ENCODE assay signal across 8 cellular contexts in genomic region chr3:48465531-48466378, GRCh38. TPM values are rescaled to one million over a fixed set of nuclear protein-coding genes. Genes with fewer than 3 reads are reported as not detected.
DNase-seq lines count a peak whose midpoint lies in the region; ATAC-seq and TF ChIP-seq lines count a peak whose summit lies in the region.

No MANE protein-coding gene starts in this region.

- intact Hi-C loops in activated CD4-positive, alpha-beta T cell treated with anti-CD3 and anti-CD28 coated beads, Interleukin-2, amount 10 ng/mL, durations not matched to agents 24 days and 14 days (cut with micrococcal nuclease): loop anchor here (1.0 to 10.0 kb wide), 4 partner anchors 8 to 381 kb away; no protein-coding TSS in a partner anchor
- intact Hi-C loops in left colon (cut with DNase I, micrococcal nuclease): no loop called here

- peak overlapping the region; percentile 93 for H3K27ac Mint-ChIP-seq in activated CD4-positive, alpha-beta T cell treated with anti-CD3 and anti-CD28 coated beads, Interleukin-2, amount 10 ng/mL, durations not matched to agents 24 days and 14 days

- DNase-seq in AG08395 (ENCODE audit: low spot score) (peak; percentile 100), NCI-H460 (ENCODE audit: extremely low read depth, low read depth) (peak; percentile 98), coronary artery (ENCODE audit: low spot score) (peak; percentile 100), left colon (peak; percentile 91 to 99)
- peak; percentile 95 for DNase-seq in activated CD4-positive, alpha-beta T cell treated with anti-CD3 and anti-CD28 coated beads, Interleukin-2, amount 10 ng/mL, durations not matched to agents 24 days and 14 days
- peak; percentile 69 to 73 for DNase-seq in stimulated activated CD4-positive, alpha-beta T cell treated with anti-CD3 and anti-CD28 coated beads, Interleukin-1b, Interleukin-23, amount 100 ng/mL, for 4 hours (ENCODE audit: low read depth in 2 of 2)

- H3K4me3 ChIP-seq in coronary artery: peak overlapping the region; percentile 75

- peaks cover 46% of the 10 kb centered on the region for H3K4me1 Mint-ChIP-seq in activated CD4-positive, alpha-beta T cell treated with anti-CD3 and anti-CD28 coated beads, Interleukin-2, amount 10 ng/mL, durations not matched to agents 24 days and 14 days

- TF ChIP-seq CTCF in coronary artery (IDR thresholded peaks at IDR 0.05): peak; percentile 74

- H3K27ac ChIP-seq in coronary artery: peak overlapping the region; percentile 96 to 100

- H3K4me3 Mint-ChIP-seq in activated CD4-positive, alpha-beta T cell treated with anti-CD3 and anti-CD28 coated beads, Interleukin-2, amount 10 ng/mL, durations not matched to agents 24 days and 14 days: peak overlapping the region; percentile 96

- H3K27me3 Mint-ChIP-seq in activated CD4-positive, alpha-beta T cell treated with anti-CD3 and anti-CD28 coated beads, Interleukin-2, amount 10 ng/mL, durations not matched to agents 24 days and 14 days: no peaks in the 10 kb centered on the region

- H3K36me3 Mint-ChIP-seq in activated CD4-positive, alpha-beta T cell treated with anti-CD3 and anti-CD28 coated beads, Interleukin-2, amount 10 ng/mL, durations not matched to agents 24 days and 14 days (ENCODE audit: low read depth): peaks cover 50% of the 10 kb centered on the region

- H3K9me3 Mint-ChIP-seq in activated CD4-positive, alpha-beta T cell treated with anti-CD3 and anti-CD28 coated beads, Interleukin-2, amount 10 ng/mL, durations not matched to agents 24 days and 14 days: no peaks in the 10 kb centered on the region

- ATAC-seq in GM18868 (IDR thresholded peaks at IDR 0.05; ENCODE audit: unreplicated experiment): peak; percentile 93
- peak; percentile 69 for ATAC-seq in HG03103 (IDR thresholded peaks at IDR 0.05; ENCODE audit: low read depth, unreplicated experiment)
- ATAC-seq in left colon: peak; percentile 90

RNA-seq across cellular contexts. Expression of gene ATRIP, which starts 19.2 kb away (rescaled TPM):
- 5.6 and 5.9 TPM in 2 replicates for total RNA-seq in NCI-H460 (2014; rRNA removed; shearing (Covaris generic))
- polyA plus RNA-seq in NCI-H460 (2014; cell fraction: nucleus; rRNA removed): 17.9 and 19.7 TPM in 2 replicates
- total RNA-seq in activated CD4-positive, alpha-beta T cell treated with anti-CD3 and anti-CD28 coated beads, Interleukin-2, amount 10 ng/mL, durations not matched to agents 24 days and 14 days: 18.3 and 20.0 TPM in 2 replicates
- total RNA-seq in left colon: 1 to 10 TPM; 3.8 to 4.4 TPM

RNA-seq across cellular contexts. Expression of gene TMA7, which starts 25.7 kb away (rescaled TPM):
- total RNA-seq in NCI-H460 (2014; rRNA removed; shearing (Covaris generic)): 392 and 447 TPM in 2 replicates
- 184 and 285 TPM in 2 replicates for polyA plus RNA-seq in NCI-H460 (2014; cell fraction: nucleus; rRNA removed)
- 272 and 275 TPM in 2 replicates for total RNA-seq in activated CD4-positive, alpha-beta T cell treated with anti-CD3 and anti-CD28 coated beads, Interleukin-2, amount 10 ng/mL, durations not matched to agents 24 days and 14 days
- 100 to 1,000 TPM; 165 to 192 TPM for total RNA-seq in left colon

RNA-seq across cellular contexts. Expression of gene CCDC51, which starts 25.8 kb away (rescaled TPM):
- 16.2 and 20.5 TPM in 2 replicates for total RNA-seq in NCI-H460 (2014; rRNA removed; shearing (Covaris generic))
- polyA plus RNA-seq in NCI-H460 (2014; cell fraction: nucleus; rRNA removed): 29.3 and 33.1 TPM in 2 replicates
- total RNA-seq in activated CD4-positive, alpha-beta T cell treated with anti-CD3 and anti-CD28 coated beads, Interleukin-2, amount 10 ng/mL, durations not matched to agents 24 days and 14 days: 24.4 and 25.9 TPM in 2 replicates
- 10 to 100 TPM; 13.3 to 21.2 TPM for total RNA-seq in left colon

RNA-seq across cellular contexts. Expression of gene PLXNB1, which starts 35.9 kb away (rescaled TPM):
- 4.3 and 5.6 TPM in 2 replicates for total RNA-seq in NCI-H460 (2014; rRNA removed; shearing (Covaris generic))
- 24.1 and 28.2 TPM in 2 replicates for polyA plus RNA-seq in NCI-H460 (2014; cell fraction: nucleus; rRNA removed)
- 5.7 and 6.5 TPM in 2 replicates for total RNA-seq in activated CD4-positive, alpha-beta T cell treated with anti-CD3 and anti-CD28 coated beads, Interleukin-2, amount 10 ng/mL, durations not matched to agents 24 days and 14 days
- 100 to 1,000 TPM in 1 of 2 donors, 10 to 100 TPM in 1; 91.1 to 114 TPM for total RNA-seq in left colon

RNA-seq across cellular contexts. Expression of gene SHISA5, which starts 38.2 kb away (rescaled TPM):
- 124 and 139 TPM in 2 replicates for total RNA-seq in NCI-H460 (2014; rRNA removed; shearing (Covaris generic))
- polyA plus RNA-seq in NCI-H460 (2014; cell fraction: nucleus; rRNA removed): 103 and 132 TPM in 2 replicates
- total RNA-seq in activated CD4-positive, alpha-beta T cell treated with anti-CD3 and anti-CD28 coated beads, Interleukin-2, amount 10 ng/mL, durations not matched to agents 24 days and 14 days: 79.1 and 84.9 TPM in 2 replicates
- total RNA-seq in left colon: 100 to 1,000 TPM; 103 to 116 TPM

Comparison
In these comparisons a context has a peak if more than half of its experiments do, and no peak if none do; other contexts are left out.
1. Peak in every context shown above with its lines: DNase-seq, ATAC-seq, H3K4me3 ChIP-seq and H3K27ac ChIP-seq.